ENCODE assay signal across 14 cellular contexts in the genomic region with DNA sequence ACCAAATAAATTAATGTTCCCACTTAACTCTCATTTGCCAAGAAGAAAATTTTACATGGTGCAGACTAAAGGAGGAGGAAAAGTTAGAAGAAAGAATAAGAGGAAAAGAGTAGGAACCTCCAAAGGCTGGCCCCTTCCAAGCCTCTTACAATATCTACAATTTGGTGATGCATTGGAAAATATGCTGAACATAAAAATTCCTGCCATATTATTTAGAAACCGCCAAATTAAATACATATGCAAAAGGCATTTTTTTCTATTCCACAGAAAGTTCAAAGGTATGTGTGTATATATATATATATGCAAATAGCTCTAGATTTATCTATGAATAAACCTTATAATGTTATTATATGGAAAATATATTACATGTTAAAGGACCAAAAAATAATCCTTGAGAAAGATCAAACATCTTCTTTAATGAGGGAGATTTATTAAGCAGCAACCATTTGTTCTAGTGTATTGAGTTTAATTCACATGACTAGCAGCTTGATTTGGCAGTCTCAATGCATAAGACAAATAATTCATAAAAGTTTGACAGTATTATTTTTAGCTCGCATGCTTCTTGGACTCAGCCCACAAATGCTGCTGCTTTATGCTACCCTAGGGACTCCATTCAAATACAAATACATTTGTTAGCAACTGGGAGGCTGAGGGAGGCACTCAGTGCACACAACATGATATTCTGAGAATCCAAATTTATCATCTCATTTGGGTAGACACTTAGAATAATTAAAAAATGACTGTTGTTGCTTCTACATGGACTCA.
DNase-seq lines count a peak whose midpoint lies in the region; ATAC-seq and TF ChIP-seq lines count a peak whose summit lies in the region.
"Had no signal": no experiment of that assay in that cellular context is flagged by ENCODE, and none has a peak within 500 bp of the region (broad histone marks: within the 10 kb centered on the region; RNA-seq: fewer than 3 reads in every experiment).

No MANE protein-coding gene starts in this region.

- TF ChIP-seq CTCF in right atrium auricular region (IDR thresholded peaks at IDR 0.05) (no peak), brain (conservative IDR thresholded peaks at IDR 0.05) (no peak), left lung (IDR thresholded peaks at IDR 0.05) (no peak)

- peak; percentile 72 for ATAC-seq in Right ventricle myocardium inferior
- ATAC-seq in left lung = peak; percentile 46
- ATAC-seq in HG02852 (IDR thresholded peaks at IDR 0.05; ENCODE audit: unreplicated experiment) = no peak
- ATAC-seq: HepG2 had no signal

- H3K9me3 Mint-ChIP-seq in brain = peaks cover 0 to 3% (median 3%) of the 10 kb centered on the region in 5 experiments
- H3K9me3 Mint-ChIP-seq: central memory CD8-positive, alpha-beta T cell; neural crest cell; T-helper 1 cell treated with Interleukin-12 subunit alpha and Interleukin-12 subunit beta and Interleukin-4 antibody, amounts not matched to agents 30 μg/mL and 1 μg/mL, for 36 hours had no signal

- DNase-seq in Right ventricle myocardium inferior (ENCODE audit: missing footprints) = no peak
- no peak for DNase-seq in right atrium auricular region (ENCODE audit: low spot score)
- DNase-seq in left lung = no peak
- DNase-seq in activated CD4-positive, CD25-positive, alpha-beta regulatory T cell (lab: John Stamatoyannopoulos, UW) = no peak
- DNase-seq in Kasumi-1 (lab: John Stamatoyannopoulos, UW) = no peak
- DNase-seq in NCI-H774 (lab: John Stamatoyannopoulos, UW) = no peak
- DNase-seq: NCI-H524; stimulated activated CD4-positive, alpha-beta T cell treated with anti-CD3 and anti-CD28 coated beads, Interleukin-4, amount 100 ng/mL, for 1 hour had no signal

- H3K27me3 ChIP-seq in right atrium auricular region = no peaks in the 10 kb centered on the region
- no peaks in the 10 kb centered on the region for H3K27me3 ChIP-seq in left lung

- H3K36me3 Mint-ChIP-seq in brain = peaks cover 16% of the 10 kb centered on the region

- H3K4me3 ChIP-seq in right atrium auricular region (no peak overlapping the region), left lung (no peak overlapping the region)

- peak overlapping the region in 3 of 5 experiments; percentile 39 to 76 (median 42) for H3K27ac Mint-ChIP-seq in brain
- H3K27ac Mint-ChIP-seq: T-helper 1 cell treated with Interleukin-12 subunit alpha and Interleukin-12 subunit beta and Interleukin-4 antibody, amounts not matched to agents 30 μg/mL and 1 μg/mL, for 36 hours had no signal

- H3K36me3 ChIP-seq in right atrium auricular region (no peaks in the 10 kb centered on the region), left lung (no peaks in the 10 kb centered on the region)

- peak overlapping the region in 1 of 5 experiments; percentile 55 for H3K4me3 Mint-ChIP-seq in brain
- H3K4me3 Mint-ChIP-seq: central memory CD8-positive, alpha-beta T cell; neural crest cell; T-helper 1 cell treated with Interleukin-12 subunit alpha and Interleukin-12 subunit beta and Interleukin-4 antibody, amounts not matched to agents 30 μg/mL and 1 μg/mL, for 36 hours had no signal

- H3K4me1 ChIP-seq in right atrium auricular region = peaks cover 0 to 16% of the 10 kb centered on the region in 2 donors
- H3K4me1 ChIP-seq in left lung = no peaks in the 10 kb centered on the region

- intact Hi-C loops in Right ventricle myocardium inferior (cut with DNase I) = no loop called here
- intact Hi-C loops in left lung (cut with DNase I) = no loop called here

- H3K27ac ChIP-seq in right atrium auricular region (peak overlapping the region in 1 of 2 donors; percentile 27), left lung (no peak overlapping the region)

- no peaks in the 10 kb centered on the region for H3K27me3 Mint-ChIP-seq in brain
- H3K27me3 Mint-ChIP-seq: central memory CD8-positive, alpha-beta T cell had no signal

- no peaks in the 10 kb centered on the region for H3K9me3 ChIP-seq in right atrium auricular region
- no peaks in the 10 kb centered on the region for H3K9me3 ChIP-seq in left lung

- peaks cover 38% of the 10 kb centered on the region for H3K4me1 Mint-ChIP-seq in brain
- H3K4me1 Mint-ChIP-seq: central memory CD8-positive, alpha-beta T cell had no signal
